16 cellular contexts compared by ENCODE assay signal in genomic region chr4:27128431-27128830, GRCh38.
DNase-seq lines count a peak whose midpoint lies in the region; ATAC-seq and TF ChIP-seq lines count a peak whose summit lies in the region.
"Had no signal": no experiment of that assay in that cellular context is flagged by ENCODE, and none has a peak within 500 bp of the region (broad histone marks: within the 10 kb centered on the region; RNA-seq: fewer than 3 reads in every experiment).

No MANE protein-coding gene starts in this region.

- H2BK12ac ChIP-seq in H9 (ENCODE audit: insufficient read length, low read depth, low read length): no peak overlapping the region

- DNase-seq in H9: no peak
- peak; percentile 17 for DNase-seq in endodermal cell
- DNase-seq in kidney tubule cell (ENCODE audit: low spot score): peak; percentile 60
- DNase-seq in RPMI8226: no peak
- no peak for DNase-seq in NCI-H1417 (lab: John Stamatoyannopoulos, UW)
- DNase-seq: C1 segment of cervical spinal cord; CD4-positive, alpha-beta memory T cell; COR-L47; DMS153; DND-41; GOT3; H7 had no signal

- H2BK15ac ChIP-seq in H9 (ENCODE audit: low read depth, low read length): no peak overlapping the region

- H3K56ac ChIP-seq in H9 (ENCODE audit: insufficient read length, low read depth, low read length): no peak overlapping the region

- WGBS in H9 (ENCODE audit: extremely low coverage, insufficient read length, low lambda C conversion rate): no CpG with 5 or more reads among the region's 5 CpGs
- WGBS in endodermal cell (ENCODE audit: insufficient coverage in 1 of 2, insufficient read length in 1 of 2), 2 experiments: 92 to 98% methylated on average over 5 of the region's 5 CpGs

- H3K27ac ChIP-seq in H9 (ENCODE audit: insufficient read length, low read depth, low read length) (no peak overlapping the region), endodermal cell (ENCODE audit: low read depth, low read length) (no peak overlapping the region)

- H2BK20ac ChIP-seq in H9 (ENCODE audit: low read depth, low read length, poor library complexity, severe bottlenecking): no peak overlapping the region

- no peaks in the 10 kb centered on the region for H3K27me3 ChIP-seq in H9 (ENCODE audit: insufficient read depth, low read length)
- no peaks in the 10 kb centered on the region for H3K27me3 ChIP-seq in endodermal cell (ENCODE audit: control insufficient read depth, insufficient read depth, low read length, poor library complexity, severe bottlenecking)

- H3K23ac ChIP-seq in H9 (ENCODE audit: insufficient read length, low read depth, low read length): no peak overlapping the region

- H3K27ac Mint-ChIP-seq in H9 (peak overlapping the region in 2 of 3 experiments; percentile 48 to 76; a peak in 3 of 7 replicates), endodermal cell (no peak overlapping the region)
- H3K27ac Mint-ChIP-seq: CD4-positive, alpha-beta memory T cell had no signal

- H3K36me3 ChIP-seq in endodermal cell (ENCODE audit: control insufficient read depth, insufficient read depth, low read length): no peaks in the 10 kb centered on the region

- H4K5ac ChIP-seq in H9 (ENCODE audit: insufficient read length, low read depth, low read length): no peak overlapping the region

- H3K14ac ChIP-seq in H9 (ENCODE audit: insufficient read depth, low read length): no peak overlapping the region

- ATAC-seq in GM21717 (IDR thresholded peaks at IDR 0.05; ENCODE audit: unreplicated experiment): no peak
- no peak for ATAC-seq in HG03097 (IDR thresholded peaks at IDR 0.05; ENCODE audit: low FRiP score, unreplicated experiment)
- ATAC-seq: GM12878, HCT116 had no signal

- H3K9ac ChIP-seq in H9 (ENCODE audit: extremely low read depth, insufficient read length, low read length) (no peak overlapping the region), endodermal cell (ENCODE audit: extremely low read depth, low read length, poor library complexity, severe bottlenecking) (no peak overlapping the region)

- H2AK5ac ChIP-seq in H9 (ENCODE audit: insufficient read length, low read length): no peak overlapping the region

- no peaks in the 10 kb centered on the region for H4K20me1 ChIP-seq in H9 (ENCODE audit: control insufficient read depth, insufficient read depth, insufficient read length)

- H4K91ac ChIP-seq in H9 (ENCODE audit: insufficient read length, low read depth, low read length): no peak overlapping the region

- no peak overlapping the region for H2BK120ac ChIP-seq in H9 (ENCODE audit: low read depth, low read length, poor library complexity, severe bottlenecking)

- H3K4ac ChIP-seq in H9 (ENCODE audit: low read depth, low read length): no peak overlapping the region

- H3K4me3 Mint-ChIP-seq in H9: no peak overlapping the region
- H3K4me3 Mint-ChIP-seq in endodermal cell: no peak overlapping the region
- H3K4me3 Mint-ChIP-seq: CD4-positive, alpha-beta memory T cell had no signal

- H3K4me1 ChIP-seq in H9 (ENCODE audit: insufficient read depth, low read length) (peaks cover 18% of the 10 kb centered on the region; the same call in 1 of the 2 replicates), endodermal cell (ENCODE audit: control insufficient read depth, insufficient read depth, low read length) (peaks cover 6% of the 10 kb centered on the region)

- H3K9me3 Mint-ChIP-seq in H9: peaks cover 0 to 3% of the 10 kb centered on the region in 2 experiments; a peak in 2 of 5 replicates
- H3K9me3 Mint-ChIP-seq in endodermal cell: no peaks in the 10 kb centered on the region

- H2BK5ac ChIP-seq in H9 (ENCODE audit: insufficient read length, low read length): no peak overlapping the region

- H3K9me3 ChIP-seq in H9 (ENCODE audit: control insufficient read depth, low read depth, low read length) (no peaks in the 10 kb centered on the region), endodermal cell (ENCODE audit: control insufficient read depth, low read length) (peaks cover 4% of the 10 kb centered on the region)

- H3K4me1 Mint-ChIP-seq in H9 (peaks cover 62 to 64% of the 10 kb centered on the region in 2 experiments), endodermal cell (peaks cover 23% of the 10 kb centered on the region)
- H3K4me1 Mint-ChIP-seq: CD4-positive, alpha-beta memory T cell had no signal

- H3K27me3 Mint-ChIP-seq in H9 (ENCODE audit: low read depth): peaks cover 2% of the 10 kb centered on the region; the same call in 1 of the 2 replicates
- H3K27me3 Mint-ChIP-seq in endodermal cell (ENCODE audit: insufficient read depth): peaks cover 10% of the 10 kb centered on the region

- no peak overlapping the region for H2AFZ ChIP-seq in H9 (ENCODE audit: low read length)

- TF ChIP-seq CTCF in H9 (conservative IDR thresholded peaks at IDR 0.05) (no peak), endodermal cell (conservative IDR thresholded peaks at IDR 0.05) (no peak)

- H4K8ac ChIP-seq in H9 (replicated peaks; ENCODE audit: insufficient read length, low read depth, low read length): no peak overlapping the region

- no peak overlapping the region for H3T11ph ChIP-seq in H9 (ENCODE audit: low read length)

- H3K36me3 Mint-ChIP-seq in H9 (ENCODE audit: insufficient read depth in 1 of 3, low read depth in 3 of 3) (peaks cover 0 to 5% (median 1%) of the 10 kb centered on the region in 3 experiments; a peak in 4 of 7 replicates), endodermal cell (ENCODE audit: low read depth) (no peaks in the 10 kb centered on the region)
- H3K36me3 Mint-ChIP-seq: CD4-positive, alpha-beta memory T cell had no signal

- H3K79me1 ChIP-seq in H9 (ENCODE audit: insufficient read depth, low read depth, low read length, poor library complexity, severe bottlenecking): no peaks in the 10 kb centered on the region

- no peak overlapping the region for H3K4me2 ChIP-seq in H9 (ENCODE audit: insufficient read depth, insufficient read length, low read length)

- H3K23me2 ChIP-seq in H9 (ENCODE audit: insufficient read length, low read depth, low read length, poor library complexity, severe bottlenecking): no peaks in the 10 kb centered on the region

- no peak overlapping the region for H3K18ac ChIP-seq in H9 (ENCODE audit: insufficient read length, low read depth, low read length)

- H3K4me3 ChIP-seq in endodermal cell (ENCODE audit: low read length): no peak overlapping the region
- H3K4me3 ChIP-seq: GM12878 had no signal

- H3K79me2 ChIP-seq in H9 (ENCODE audit: insufficient read depth, low read length): no peaks in the 10 kb centered on the region

Comparison
In these comparisons a context has a peak if more than half of its experiments do, and no peak if none do; other contexts are left out.
1. DNase-seq: peak in endodermal cell (single experiment) and kidney tubule cell (single experiment); none in H9 (single experiment), RPMI8226 (single experiment) and NCI-H1417 (0 of 3).